ENCODE assay signal across 8 cellular contexts in the genomic region with DNA sequence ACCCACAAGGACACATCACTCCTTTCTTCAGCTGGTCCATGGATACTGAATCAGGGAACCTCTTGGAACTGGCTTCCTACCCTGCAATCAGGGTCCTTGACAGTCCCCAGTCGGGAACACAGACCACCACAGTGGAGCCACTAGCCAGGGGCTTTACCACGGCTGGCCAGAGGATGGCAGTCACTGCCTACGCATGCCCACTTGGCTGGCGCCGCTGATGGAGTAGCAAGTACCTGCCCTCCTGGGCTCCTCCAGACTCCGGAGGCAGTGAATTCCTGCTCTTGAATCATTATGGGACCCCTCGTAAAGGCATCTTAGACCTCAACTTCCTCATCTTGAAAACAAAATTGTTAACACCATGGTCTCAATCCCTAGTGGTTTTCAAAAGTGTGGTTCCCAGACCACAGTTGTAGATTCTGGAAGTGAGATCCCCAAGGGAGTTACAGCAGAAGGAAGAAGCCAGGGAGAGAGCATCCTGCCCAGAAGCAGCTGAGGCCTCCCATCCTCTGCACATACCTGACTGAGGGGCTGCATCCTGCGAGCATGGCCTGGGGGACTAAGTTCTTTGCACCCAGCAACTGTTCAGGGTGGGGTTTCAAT. TPM values are rescaled to one million over a fixed set of nuclear protein-coding genes. Genes with fewer than 3 reads are reported as not detected.
DNase-seq lines count a peak whose midpoint lies in the region; ATAC-seq and TF ChIP-seq lines count a peak whose summit lies in the region.

No MANE protein-coding gene starts in this region.

- H3K4me3 Mint-ChIP-seq in T-cell (no peak overlapping the region), brain (peak overlapping the region in 2 of 5 experiments; percentile 22 to 39)

- H3K9me3 Mint-ChIP-seq in T-cell (no peaks in the 10 kb centered on the region), brain (peaks cover 0 to 6% (median 0%) of the 10 kb centered on the region in 5 experiments)

- ATAC-seq in T-cell (replicated peaks in 1 of 4) (peak; percentile 48 to 56 (median 52)), GM19351 (IDR thresholded peaks at IDR 0.05; ENCODE audit: unreplicated experiment) (no peak)

- CTCF ChIA-PET in T-cell (lab: Charles Lee) = interaction anchor here in 1 of 2 donors (1.0 to 1.1 kb wide), 2 partner anchors 9 to 130 kb away, joined by 3 read pairs; a partner anchor contains a TSS

- POLR2A ChIA-PET in T-cell (lab: Charles Lee) = no interaction called here

- peak; percentile 99 to 100 for TF ChIP-seq CTCF in brain (conservative IDR thresholded peaks at IDR 0.05)

- H3K4me1 Mint-ChIP-seq in T-cell (no peaks in the 10 kb centered on the region), brain (peaks cover 31% of the 10 kb centered on the region)

- DNase-seq in SKM-1 treated with dmso at 0.1 percent for 144 hours (lab: John Stamatoyannopoulos, UW; ENCODE audit: unreplicated experiment) (peak; percentile 68), SKM-1 (lab: John Stamatoyannopoulos, UW; ENCODE audit: unreplicated experiment) (no peak), NCI-H1417 treated with DMSO at 0.1 percent for 48 hours (lab: John Stamatoyannopoulos, UW) (peak; percentile 43), T-cell (peak in 25 of 34 experiments; percentile 3 to 34 (median 18)), iPS-NIHi11 (ENCODE audit: low spot score) (peak; percentile 89)
- peak; percentile 30 to 42 (median 33) for DNase-seq in stimulated activated CD4-positive, alpha-beta T cell treated with anti-CD3 and anti-CD28 coated beads, Interleukin-12 subunit alpha, Interleukin-12 subunit beta, amount 100 ng/mL, for 48 hours (ENCODE audit: low read depth in 2 of 3, low spot score in 1 of 3)

- H3K27me3 Mint-ChIP-seq in T-cell (peaks cover 10 to 18% of the 10 kb centered on the region in 2 donors), brain (peaks cover 30% of the 10 kb centered on the region)

- H3K27ac Mint-ChIP-seq in T-cell (no peak overlapping the region), brain (peak overlapping the region in 2 of 5 experiments; percentile 33 to 87)

- H3K36me3 Mint-ChIP-seq in T-cell (no peaks in the 10 kb centered on the region), brain (no peaks in the 10 kb centered on the region)

RNA-seq across cellular contexts. Expression of a gene that starts 9.1 kb away (rescaled TPM):
- total RNA-seq in T-cell = 10 to 100 TPM; 25.6 to 42.8 (median 33.5) TPM
- polyA plus RNA-seq in brain (ENCODE audit: insufficient read depth, low read depth, low replicate concordance) = 50.2 TPM

RNA-seq across cellular contexts. Expression of a gene that starts 31.6 kb away (rescaled TPM):
- total RNA-seq in T-cell = under 1 TPM in 2 of 5 donors, not detected in 3; 0.47 to 0.99 TPM
- 118 TPM for polyA plus RNA-seq in brain (ENCODE audit: insufficient read depth, low read depth, low replicate concordance)

RNA-seq across cellular contexts. Expression of a gene that starts 44.2 kb away (rescaled TPM):
- total RNA-seq in T-cell = 10 to 100 TPM; 29.0 to 50.4 (median 32.6) TPM
- polyA plus RNA-seq in brain (ENCODE audit: insufficient read depth, low read depth, low replicate concordance) = 24.2 TPM
